Comparison of ENCODE assay signal across 31 cellular contexts in the genomic region with DNA sequence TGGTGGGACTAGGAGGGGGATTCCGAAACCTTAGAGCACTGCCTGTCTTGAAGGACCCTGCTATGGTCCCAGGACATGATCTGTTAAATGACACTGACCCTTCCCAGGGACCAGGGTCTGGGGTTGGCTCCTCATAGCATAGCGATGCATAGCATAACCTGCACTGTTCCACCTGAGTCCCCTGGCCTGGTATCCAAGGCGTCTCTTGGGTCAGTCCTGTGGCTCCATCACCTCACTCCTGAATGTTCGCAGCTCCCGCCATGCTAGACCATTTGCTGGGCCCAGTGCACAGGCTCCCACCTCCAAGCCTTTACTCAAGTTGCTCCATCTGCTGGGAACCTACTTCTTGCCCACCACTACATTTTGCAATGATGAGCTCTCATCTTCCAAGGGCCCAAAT.
"Had no signal": no experiment of that assay in that cellular context is flagged by ENCODE, and none has a peak within 500 bp of the region (broad histone marks: within the 10 kb centered on the region; RNA-seq: fewer than 3 reads in every experiment).

No MANE protein-coding gene starts in this region.

- H3K36me3 ChIP-seq: brain microvascular endothelial cell had no signal

- H3K27me3 ChIP-seq: brain microvascular endothelial cell, MG63 had no signal

- H3K9me3 Mint-ChIP-seq: activated CD4-positive, alpha-beta memory T cell treated with anti-CD3 and anti-CD28 coated beads, Interleukin-2, amount 10 ng/mL, durations not matched to agents 7 days and 5 days; activated naive CD8-positive, alpha-beta T cell treated with anti-CD3 and anti-CD28 coated beads for 36 hours; T-cell had no signal

- DNase-seq: activated CD4-positive, alpha-beta memory T cell treated with anti-CD3 and anti-CD28 coated beads, Interleukin-2, amount 10 ng/mL, durations not matched to agents 7 days and 5 days; activated CD4-positive, alpha-beta T cell treated with anti-CD3 and anti-CD28 coated beads for 1 hour; activated CD4-positive, alpha-beta T cell treated with anti-CD3 and anti-CD28 coated beads for 48 hours; activated CD4-positive, CD25-positive, alpha-beta regulatory T cell; activated CD8-positive, alpha-beta memory T cell treated with anti-CD3 and anti-CD28 coated beads for 24 hours; activated CD8-positive, alpha-beta memory T cell treated with anti-CD3 and anti-CD28 coated beads, Interleukin-2, amount 10 ng/mL, durations not matched to agents 7 days and 5 days; activated CD8-positive, alpha-beta memory T cell treated with anti-CD3 and anti-CD28 coated beads, Interleukin-2, amount 50 U/mL, for 48 hours; activated effector memory CD4-positive, alpha-beta T cell treated with anti-CD3 and anti-CD28 coated beads, Interleukin-2, amount 50 U/mL, for 16 hours; activated naive CD4-positive, alpha-beta T cell; activated naive CD4-positive, alpha-beta T cell treated with anti-CD3 and anti-CD28 coated beads, Interleukin-2, amount 50 U/mL, for 16 hours; activated naive CD8-positive, alpha-beta T cell treated with anti-CD3 and anti-CD28 coated beads for 36 hours; activated T-cell treated with anti-CD3 and anti-CD28 coated beads, Interleukin-2, amount 50 U/mL, for 48 hours; amniotic stem cell; brain microvascular endothelial cell; Kasumi-1; KG1; MG63; NCI-H1092; NCI-H1436 treated with DMSO at 0.1 percent for 48 hours; NCI-H1694 treated with DMSO at 0.1 percent for 48 hours; NCI-H2029; NCI-H345; NCI-H524 treated with DMSO at 0.1 percent for 48 hours; NK-92 treated with Interleukin-12 subunit alpha and Interleukin-12 subunit beta, amount 100 ng/mL, for 24 hours; PC-9; SIG-M5; T1000; WERI-Rb-1 had no signal

- H3K4me2 ChIP-seq: PC-9 had no signal

- H3K27me3 Mint-ChIP-seq: activated CD4-positive, alpha-beta memory T cell treated with anti-CD3 and anti-CD28 coated beads, Interleukin-2, amount 10 ng/mL, durations not matched to agents 7 days and 5 days; activated CD8-positive, alpha-beta memory T cell treated with anti-CD3 and anti-CD28 coated beads, Interleukin-2, amount 10 ng/mL, durations not matched to agents 7 days and 5 days; activated naive CD8-positive, alpha-beta T cell treated with anti-CD3 and anti-CD28 coated beads for 36 hours; T-cell had no signal

- H3K36me3 Mint-ChIP-seq: T-cell had no signal

- H3K27ac ChIP-seq: brain microvascular endothelial cell, PC-9, RWPE1, WERI-Rb-1 had no signal

- H3K4me3 Mint-ChIP-seq: activated CD4-positive, alpha-beta memory T cell treated with anti-CD3 and anti-CD28 coated beads, Interleukin-2, amount 10 ng/mL, durations not matched to agents 7 days and 5 days; activated CD8-positive, alpha-beta memory T cell treated with anti-CD3 and anti-CD28 coated beads, Interleukin-2, amount 10 ng/mL, durations not matched to agents 7 days and 5 days; activated naive CD8-positive, alpha-beta T cell treated with anti-CD3 and anti-CD28 coated beads for 36 hours; T-cell had no signal

- H3K4me3 ChIP-seq: MG63, PC-9 had no signal

- ATAC-seq: Right ventricle myocardium inferior had no signal

- H3K4me1 Mint-ChIP-seq: activated CD4-positive, alpha-beta memory T cell treated with anti-CD3 and anti-CD28 coated beads, Interleukin-2, amount 10 ng/mL, durations not matched to agents 7 days and 5 days; activated CD8-positive, alpha-beta memory T cell treated with anti-CD3 and anti-CD28 coated beads, Interleukin-2, amount 10 ng/mL, durations not matched to agents 7 days and 5 days; activated naive CD8-positive, alpha-beta T cell treated with anti-CD3 and anti-CD28 coated beads for 36 hours; T-cell had no signal

- H3K27ac Mint-ChIP-seq: activated CD8-positive, alpha-beta memory T cell treated with anti-CD3 and anti-CD28 coated beads, Interleukin-2, amount 10 ng/mL, durations not matched to agents 7 days and 5 days; activated naive CD8-positive, alpha-beta T cell treated with anti-CD3 and anti-CD28 coated beads for 36 hours; T-cell had no signal

- H3K9me3 ChIP-seq: MG63 had no signal

- H2AFZ ChIP-seq: PC-9 had no signal
